ENCODE assay signal across 32 cellular contexts in genomic region chr1:10990828-10991227, GRCh38. TPM values are rescaled to one million over a fixed set of nuclear protein-coding genes. Genes with fewer than 3 reads are reported as not detected.
"Had no signal": no experiment of that assay in that cellular context is flagged by ENCODE, and none has a peak within 500 bp of the region (broad histone marks: within the 10 kb centered on the region; RNA-seq: fewer than 3 reads in every experiment).

No MANE protein-coding gene starts in this region.

- H3K9me3 ChIP-seq: adrenal gland, body of pancreas, breast epithelium had no signal

- DNase-seq: activated B cell treated with CpG ODN at 0.5 μM for 24 hours; activated CD4-positive, alpha-beta memory T cell treated with anti-CD3 and anti-CD28 coated beads for 36 hours; activated CD4-positive, alpha-beta T cell treated with anti-CD3 and anti-CD28 coated beads for 4 hours; activated CD4-positive, alpha-beta T cell treated with anti-CD3 and anti-CD28 coated beads, Interleukin-2, amount 10 ng/mL, durations not matched to agents 24 days and 14 days; activated CD4-positive, alpha-beta T cell treated with anti-CD3 and anti-CD28 coated beads, Interleukin-2, amount 50 U/mL, for 1 hour; activated CD4-positive, alpha-beta T cell treated with anti-CD3 and anti-CD28 coated beads, Interleukin-2, amount 50 U/mL, for 4 hours; activated CD4-positive, CD25-positive, alpha-beta regulatory T cell treated with anti-CD3 and anti-CD28 coated beads, Interleukin-2, amount 50 U/mL, for 72 hours; activated CD8-positive, alpha-beta memory T cell treated with anti-CD3 and anti-CD28 coated beads, Interleukin-2, amount 50 U/mL, for 4 hours; activated CD8-positive, alpha-beta T cell treated with anti-CD3 and anti-CD28 coated beads for 36 hours; activated effector memory CD4-positive, alpha-beta T cell treated with anti-CD3 and anti-CD28 coated beads, Interleukin-2, amount 50 U/mL, for 16 hours; activated gamma-delta T cell treated with Interleukin-2 at 50 U/mL for 16 hours; activated naive CD4-positive, alpha-beta T cell; activated naive CD4-positive, alpha-beta T cell treated with anti-CD3 and anti-CD28 coated beads for 36 hours; activated naive CD4-positive, alpha-beta T cell treated with anti-CD3 and anti-CD28 coated beads, Interleukin-2, amount 50 U/mL, for 16 hours; activated naive CD8-positive, alpha-beta T cell treated with anti-CD3 and anti-CD28 coated beads for 36 hours; activated T-cell treated with anti-CD3 and anti-CD28 coated beads for 4 hours; activated T-cell treated with anti-CD3 and anti-CD28 coated beads, Interleukin-2, amount 50 U/mL, for 1 hour; activated T-cell treated with anti-CD3 and anti-CD28 coated beads, Interleukin-2, amount 50 U/mL, for 4 hours; activated T-cell treated with anti-CD3 and anti-CD28 coated beads, Interleukin-2, amount 50 U/mL, for 72 hours; adrenal gland; amniotic stem cell; aorta; body of pancreas; brain microvascular endothelial cell; central memory CD4-positive, alpha-beta T cell; T-helper 2 cell; T-helper 9 cell had no signal

- H3K36me3 ChIP-seq: adrenal gland, brain microvascular endothelial cell, breast epithelium had no signal

- H3K4me3 ChIP-seq: adrenal gland, body of pancreas, breast epithelium had no signal

- H3K27me3 ChIP-seq: adrenal gland, body of pancreas, breast epithelium had no signal

- H3K4me1 ChIP-seq: adrenal gland, body of pancreas, breast epithelium had no signal

- FAIRE-seq: astrocyte, TTC549 had no signal

- H3K27ac ChIP-seq: adrenal gland, body of pancreas, brain microvascular endothelial cell, breast epithelium, VCaP had no signal

RNA-seq across cellular contexts. Expression of gene MASP2, which starts 56.2 kb away (rescaled TPM):
- total RNA-seq: activated B cell treated with CpG ODN at 0.5 μM for 24 hours; activated CD4-positive, alpha-beta memory T cell treated with anti-CD3 and anti-CD28 coated beads for 36 hours; activated CD8-positive, alpha-beta T cell treated with anti-CD3 and anti-CD28 coated beads for 36 hours; adrenal gland; aorta; body of pancreas; breast epithelium; cardiac septum had no signal
